Comparison of ENCODE assay signal across 8 cellular contexts in genomic region chr6:37433657-37434271, GRCh38. TPM values are rescaled to one million over a fixed set of nuclear protein-coding genes. Genes with fewer than 3 reads are reported as not detected.
DNase-seq lines count a peak whose midpoint lies in the region; ATAC-seq lines count a peak whose summit lies in the region.

No MANE protein-coding gene starts in this region.

- no peaks in the 10 kb centered on the region for H3K9me3 ChIP-seq in NT2/D1 (ENCODE audit: insufficient read depth, low read length)
- H3K9me3 ChIP-seq in right cardiac atrium (ENCODE audit: control insufficient read depth, low read length): no peaks in the 10 kb centered on the region

- peak overlapping the region; percentile 97 for H3K27ac Mint-ChIP-seq in activated naive CD4-positive, alpha-beta T cell treated with anti-CD3 and anti-CD28 coated beads for 36 hours

- CTCF ChIA-PET in activated naive CD4-positive, alpha-beta T cell treated with anti-CD3 and anti-CD28 coated beads for 36 hours (lab: Charles Lee): interaction anchor here (0.5 to 1.8 kb wide), 7 partner anchors 56 to 1083 kb away, joined by 3 to 4 read pairs (median 3); no protein-coding TSS in a partner anchor

- peaks cover 22% of the 10 kb centered on the region for H3K36me3 Mint-ChIP-seq in activated naive CD4-positive, alpha-beta T cell treated with anti-CD3 and anti-CD28 coated beads for 36 hours (ENCODE audit: low read depth)

- WGBS in right cardiac atrium: 6% methylated on average over 13 of the region's 13 CpGs

- peaks cover 28% of the 10 kb centered on the region for H3K36me3 ChIP-seq in NT2/D1 (ENCODE audit: insufficient read depth, insufficient read length, low read length)

- ATAC-seq in HG02840 (IDR thresholded peaks at IDR 0.05; ENCODE audit: low FRiP score, unreplicated experiment) (peak; percentile 29), right cardiac atrium (peak in 1 of 2 donors; percentile 9)

- H3K27me3 Mint-ChIP-seq in activated naive CD4-positive, alpha-beta T cell treated with anti-CD3 and anti-CD28 coated beads for 36 hours (ENCODE audit: low read depth): no peaks in the 10 kb centered on the region

- peaks cover 40% of the 10 kb centered on the region for H3K4me1 Mint-ChIP-seq in activated naive CD4-positive, alpha-beta T cell treated with anti-CD3 and anti-CD28 coated beads for 36 hours (ENCODE audit: low read depth)

- H3K4me3 Mint-ChIP-seq in activated naive CD4-positive, alpha-beta T cell treated with anti-CD3 and anti-CD28 coated beads for 36 hours: peak overlapping the region; percentile 97

- no peaks in the 10 kb centered on the region for H3K27me3 ChIP-seq in NT2/D1 (ENCODE audit: insufficient read depth, insufficient read length)
- H3K27me3 ChIP-seq in right cardiac atrium (ENCODE audit: control insufficient read depth, insufficient read depth): no peaks in the 10 kb centered on the region

- peaks cover 2% of the 10 kb centered on the region for H3K4me1 ChIP-seq in NT2/D1 (ENCODE audit: insufficient read depth, insufficient read length)
- H3K4me1 ChIP-seq in right cardiac atrium (ENCODE audit: control insufficient read depth, insufficient read depth, low read length): peaks cover 5% of the 10 kb centered on the region

- H3K4me3 ChIP-seq in NT2/D1 (ENCODE audit: insufficient read length, low read depth): peak overlapping the region; percentile 76
- H3K4me3 ChIP-seq in right cardiac atrium (ENCODE audit: low read length): peak overlapping the region; percentile 67
- peak overlapping the region; percentile 60 to 97 (median 88) for H3K4me3 ChIP-seq in skin epidermis

- H3K27ac ChIP-seq in right cardiac atrium (ENCODE audit: low read length) (peak overlapping the region; percentile 82), skin epidermis (peak overlapping the region; percentile 75 to 99 (median 94))

- no peaks in the 10 kb centered on the region for H3K9me3 Mint-ChIP-seq in activated naive CD4-positive, alpha-beta T cell treated with anti-CD3 and anti-CD28 coated beads for 36 hours

- DNase-seq in NCI-H1417 (lab: John Stamatoyannopoulos, UW): peak in 2 of 3 experiments; percentile 4 to 41
- no peak for DNase-seq in NCI-H1417 treated with DMSO at 0.1 percent for 48 hours (lab: John Stamatoyannopoulos, UW)
- no peak for DNase-seq in NT2/D1 (ENCODE audit: low read depth, low spot score)
- peak; percentile 78 for DNase-seq in activated naive CD4-positive, alpha-beta T cell treated with anti-CD3 and anti-CD28 coated beads for 36 hours
- no peak for DNase-seq in right cardiac atrium
- no peak for DNase-seq in NCI-H2171 (lab: John Stamatoyannopoulos, UW)

- intact Hi-C loops in activated naive CD4-positive, alpha-beta T cell treated with anti-CD3 and anti-CD28 coated beads for 36 hours (cut with micrococcal nuclease): loop anchor here (1.0 to 5.0 kb wide), 11 partner anchors 52 to 1204 kb away; partner anchors contain the start of genes BTBD9, MDGA1, PIM1 and TBC1D22B
- intact Hi-C loops in right cardiac atrium (cut with DNase I): no loop called here

- peak overlapping the region; percentile 85 for H3K9ac ChIP-seq in NT2/D1 (ENCODE audit: insufficient read length, low read depth)

RNA-seq across cellular contexts. Expression of gene CMTR1, which starts 0.7 kb away (rescaled TPM):
- 10 to 100 TPM; 70.9 to 71.3 TPM for total RNA-seq in activated naive CD4-positive, alpha-beta T cell treated with anti-CD3 and anti-CD28 coated beads for 36 hours
- total RNA-seq in right cardiac atrium: 10 to 100 TPM; 32.5 to 46.9 (median 37.9) TPM
- polyA plus RNA-seq in right cardiac atrium: 24.3 TPM

Comparison
In these comparisons a context has a peak if more than half of its experiments do, and no peak if none do; other contexts are left out.
1. DNase-seq: peak in NCI-H1417 (2 of 3) and activated naive CD4-positive, alpha-beta T cell treated with anti-CD3 and anti-CD28 coated beads for 36 hours (single experiment); none in NCI-H1417 treated with DMSO at 0.1 percent for 48 hours (single experiment), NT2/D1 (single experiment), right cardiac atrium (0 of 3) and NCI-H2171 (single experiment).
2. Peak in every context shown above with its lines, with median percentiles within 50 percentile points of each other: H3K4me3 ChIP-seq.